Comparison of ENCODE assay signal across 13 cellular contexts in genomic region chrX:17500145-17500579, GRCh38.
DNase-seq lines count a peak whose midpoint lies in the region; ATAC-seq and TF ChIP-seq lines count a peak whose summit lies in the region.
"Had no signal": no experiment of that assay in that cellular context is flagged by ENCODE, and none has a peak within 500 bp of the region (broad histone marks: within the 10 kb centered on the region; RNA-seq: fewer than 3 reads in every experiment).

No MANE protein-coding gene starts in this region.

- no peak overlapping the region for H3K23ac ChIP-seq in mesendoderm (ENCODE audit: low read length)

- H3K4me2 ChIP-seq in mesendoderm (ENCODE audit: low read length): no peak overlapping the region
- H3K4me2 ChIP-seq: BLaER1 treated with 17β-estradiol and CSF1 and Interleukin-3, amounts not matched to agents 10 nM and 100 nM had no signal

- no peak overlapping the region for H2BK5ac ChIP-seq in mesendoderm (ENCODE audit: low read length)

- H3K9ac ChIP-seq in mesendoderm (ENCODE audit: low read length): no peak overlapping the region
- H3K9ac ChIP-seq: BLaER1 treated with 17β-estradiol and CSF1 and Interleukin-3, amounts not matched to agents 10 nM and 100 nM had no signal

- no peak overlapping the region for H3K27ac ChIP-seq in mesendoderm (ENCODE audit: low read depth, low read length)
- no peak overlapping the region for H3K27ac ChIP-seq in upper lobe of right lung
- no peak overlapping the region for H3K27ac ChIP-seq in vagina
- H3K27ac ChIP-seq: BLaER1 treated with 17β-estradiol and CSF1 and Interleukin-3, amounts not matched to agents 10 nM and 100 nM had no signal

- H3K27ac Mint-ChIP-seq in HFFc6: peak overlapping the region; percentile 44
- H3K27ac Mint-ChIP-seq: activated naive CD4-positive, alpha-beta T cell treated with anti-CD3 and anti-CD28 coated beads, Interleukin-2, amount 50 U/mL, for 72 hours had no signal

- H3K27me3 ChIP-seq in mesendoderm (ENCODE audit: insufficient read depth, low read length, poor library complexity) (no peaks in the 10 kb centered on the region), upper lobe of right lung (no peaks in the 10 kb centered on the region), vagina (no peaks in the 10 kb centered on the region)

- H2AK5ac ChIP-seq in mesendoderm (ENCODE audit: low read length): no peak overlapping the region

- H3K36me3 Mint-ChIP-seq in HFFc6 (ENCODE audit: low read depth): peaks cover under 1% of the 10 kb centered on the region; the same call in 1 of the 2 replicates
- H3K36me3 Mint-ChIP-seq: activated naive CD4-positive, alpha-beta T cell treated with anti-CD3 and anti-CD28 coated beads, Interleukin-2, amount 50 U/mL, for 72 hours had no signal

- H3K4me1 ChIP-seq in mesendoderm (ENCODE audit: control insufficient read depth, low read depth, low read length) (no peaks in the 10 kb centered on the region), upper lobe of right lung (no peaks in the 10 kb centered on the region), vagina (peaks cover 14% of the 10 kb centered on the region)
- H3K4me1 ChIP-seq: BLaER1 treated with 17β-estradiol and CSF1 and Interleukin-3, amounts not matched to agents 10 nM and 100 nM had no signal

- WGBS in mesendoderm (ENCODE audit: extremely low coverage, insufficient coverage, low lambda C conversion rate): no CpG with 5 or more reads among the region's 2 CpGs

- TF ChIP-seq CTCF in AG09319 (IDR thresholded peaks at IDR 0.05; ENCODE audit: low read depth, low read length): no peak
- TF ChIP-seq CTCF in HFFc6 (IDR thresholded peaks at IDR 0.05): no peak
- TF ChIP-seq CTCF in choroid plexus epithelial cell (conservative IDR thresholded peaks at IDR 0.05; ENCODE audit: low read depth, low read length): no peak
- no peak for TF ChIP-seq CTCF in upper lobe of right lung (IDR thresholded peaks at IDR 0.05)
- TF ChIP-seq CTCF in vagina (IDR thresholded peaks at IDR 0.05): no peak

- H3K4ac ChIP-seq in mesendoderm (ENCODE audit: low read depth, low read length): no peak overlapping the region

- H3K36me3 ChIP-seq in mesendoderm (ENCODE audit: control insufficient read depth, insufficient read depth, low read length) (no peaks in the 10 kb centered on the region), upper lobe of right lung (no peaks in the 10 kb centered on the region), vagina (no peaks in the 10 kb centered on the region)
- H3K36me3 ChIP-seq: BLaER1 treated with 17β-estradiol and CSF1 and Interleukin-3, amounts not matched to agents 10 nM and 100 nM had no signal

- no peaks in the 10 kb centered on the region for H3K27me3 Mint-ChIP-seq in HFFc6 (ENCODE audit: insufficient read depth)

- H4K5ac ChIP-seq in mesendoderm (ENCODE audit: low read length): no peak overlapping the region

- no peak overlapping the region for H2BK15ac ChIP-seq in mesendoderm (replicated peaks; ENCODE audit: low read depth)

- intact Hi-C loops in upper lobe of right lung (cut with DNase I) (no loop called here), vagina (cut with DNase I) (no loop called here)

- no peak for TF ChIP-seq POLR2A in vagina (IDR thresholded peaks at IDR 0.05)

- no peak overlapping the region for H3K4me3 Mint-ChIP-seq in HFFc6

- H3K4me3 ChIP-seq in choroid plexus epithelial cell (ENCODE audit: low read depth, low read length) (no peak overlapping the region), mesendoderm (ENCODE audit: low read length) (no peak overlapping the region), upper lobe of right lung (no peak overlapping the region), vagina (no peak overlapping the region)
- H3K4me3 ChIP-seq: BLaER1 treated with 17β-estradiol and CSF1 and Interleukin-3, amounts not matched to agents 10 nM and 100 nM had no signal

- no peak for ATAC-seq in HG03460 (IDR thresholded peaks at IDR 0.05; ENCODE audit: unreplicated experiment)
- no peak for ATAC-seq in upper lobe of right lung
- ATAC-seq: activated naive CD4-positive, alpha-beta T cell treated with anti-CD3 and anti-CD28 coated beads, Interleukin-2, amount 50 U/mL, for 72 hours had no signal

- H3K56ac ChIP-seq in mesendoderm (ENCODE audit: low read length): no peak overlapping the region

- no peaks in the 10 kb centered on the region for H3K79me1 ChIP-seq in mesendoderm (ENCODE audit: low read length)

- H3K9me3 ChIP-seq in upper lobe of right lung (no peaks in the 10 kb centered on the region), vagina (no peaks in the 10 kb centered on the region)

- H3K9me3 Mint-ChIP-seq in HFFc6: no peaks in the 10 kb centered on the region
- H3K9me3 Mint-ChIP-seq: activated naive CD4-positive, alpha-beta T cell treated with anti-CD3 and anti-CD28 coated beads, Interleukin-2, amount 50 U/mL, for 72 hours had no signal

- peaks cover 14% of the 10 kb centered on the region for H3K4me1 Mint-ChIP-seq in HFFc6 (ENCODE audit: low read depth)

- DNase-seq in AG09319 (ENCODE audit: extremely low read depth, low read depth) (peak; percentile 28), HFFc6 (peak; percentile 29), choroid plexus epithelial cell (ENCODE audit: low read depth) (peak; percentile 30), mesendoderm (peak; percentile 37), upper lobe of right lung (no peak), vagina (ENCODE audit: extremely low spot score in 2 of 2) (no peak), NCI-H510A treated with DMSO at 0.1 percent for 48 hours (lab: John Stamatoyannopoulos, UW) (no peak)
- DNase-seq: activated CD8-positive, alpha-beta memory T cell treated with anti-CD3 and anti-CD28 coated beads for 24 hours; foreskin melanocyte; NCI-H446 treated with DMSO at 0.1 percent for 48 hours had no signal

- H2BK120ac ChIP-seq in mesendoderm (ENCODE audit: low read depth, low read length): no peak overlapping the region

- H3K18ac ChIP-seq in mesendoderm (ENCODE audit: low read length): no peak overlapping the region

- H4K8ac ChIP-seq in mesendoderm (ENCODE audit: low read depth, low read length): no peak overlapping the region

- no peaks in the 10 kb centered on the region for H3K79me2 ChIP-seq in mesendoderm (ENCODE audit: control insufficient read depth, insufficient read depth, low read length)

Comparison
In these comparisons a context has a peak if more than half of its experiments do, and no peak if none do; other contexts are left out.
1. DNase-seq: peak in AG09319 (single experiment), HFFc6 (single experiment), choroid plexus epithelial cell (single experiment) and mesendoderm (single experiment); none in upper lobe of right lung (single experiment), vagina (0 of 2) and NCI-H510A treated with DMSO at 0.1 percent for 48 hours (single experiment).